8 cellular contexts compared by ENCODE assay signal in genomic region chr10:113960617-113961260, GRCh38.
DNase-seq lines count a peak whose midpoint lies in the region; ATAC-seq and TF ChIP-seq lines count a peak whose summit lies in the region.

No MANE protein-coding gene starts in this region.

- intact Hi-C loops in Right ventricle myocardium superior (cut with DNase I) (no loop called here), left ventricle myocardium superior (cut with micrococcal nuclease) (no loop called here)
- intact Hi-C loops in activated CD4-positive, alpha-beta memory T cell treated with anti-CD3 and anti-CD28 coated beads for 36 hours (cut with micrococcal nuclease), result loop anchor here (1.0 to 5.0 kb wide), 8 partner anchors 86 to 582 kb away; partner anchors contain the start of genes CASP7, CCDC186, DCLRE1A and NHLRC2

- ATAC-seq in Right ventricle myocardium superior (ENCODE audit: poor library complexity) (peak; percentile 16), left ventricle myocardium superior (no peak)

- H3K4me1 ChIP-seq in right atrium auricular region, result peaks cover 0 to 31% of the 10 kb centered on the region in 2 donors

- H3K27ac ChIP-seq in right atrium auricular region, result no peak overlapping the region

- no peaks in the 10 kb centered on the region for H3K9me3 ChIP-seq in right atrium auricular region

- H3K4me1 Mint-ChIP-seq in activated CD4-positive, alpha-beta memory T cell treated with anti-CD3 and anti-CD28 coated beads for 36 hours (ENCODE audit: low read depth), result peaks cover 43% of the 10 kb centered on the region

- H3K4me3 Mint-ChIP-seq in activated CD4-positive, alpha-beta memory T cell treated with anti-CD3 and anti-CD28 coated beads for 36 hours, result no peak overlapping the region

- DNase-seq in Right ventricle myocardium superior, result no peak
- DNase-seq in right atrium auricular region (ENCODE audit: low spot score), result no peak
- DNase-seq in HT1080 (ENCODE audit: low read depth), result peak; percentile 17
- DNase-seq in activated CD4-positive, alpha-beta memory T cell treated with anti-CD3 and anti-CD28 coated beads for 36 hours, result peak; percentile 62
- DNase-seq in mucosa of gallbladder (ENCODE audit: low spot score), result peak; percentile 35
- DNase-seq in 8988T, result no peak
- no peak for DNase-seq in left ventricle myocardium superior
- DNase-seq in foreskin fibroblast, result no peak

- H3K4me3 ChIP-seq in right atrium auricular region, result no peak overlapping the region
- no peak overlapping the region for H3K4me3 ChIP-seq in foreskin fibroblast (ENCODE audit: low read depth in 1 of 2, low read length in 2 of 2)

- H3K36me3 ChIP-seq in right atrium auricular region, result no peaks in the 10 kb centered on the region

- peak overlapping the region; percentile 70 for H3K27ac Mint-ChIP-seq in activated CD4-positive, alpha-beta memory T cell treated with anti-CD3 and anti-CD28 coated beads for 36 hours

- CTCF ChIA-PET in activated CD4-positive, alpha-beta memory T cell treated with anti-CD3 and anti-CD28 coated beads for 36 hours (lab: Charles Lee), result interaction anchor here (1.0 kb wide), 1 partner anchor 141 kb away, joined by 3 read pairs; no protein-coding TSS in a partner anchor

- H3K36me3 Mint-ChIP-seq in activated CD4-positive, alpha-beta memory T cell treated with anti-CD3 and anti-CD28 coated beads for 36 hours, result no peaks in the 10 kb centered on the region

- POLR2A ChIA-PET in activated CD4-positive, alpha-beta memory T cell treated with anti-CD3 and anti-CD28 coated beads for 36 hours (lab: Charles Lee), result interaction anchor here (0.5 to 0.8 kb wide), 2 partner anchors 11 to 77 kb away, joined by 3 read pairs; no protein-coding TSS in a partner anchor

- TF ChIP-seq CTCF in right atrium auricular region (IDR thresholded peaks at IDR 0.05) (no peak), foreskin fibroblast (IDR thresholded peaks at IDR 0.05; ENCODE audit: low read depth, low read length) (no peak)

- H3K27me3 ChIP-seq in right atrium auricular region, result no peaks in the 10 kb centered on the region

- peaks cover 2% of the 10 kb centered on the region for H3K9me3 Mint-ChIP-seq in activated CD4-positive, alpha-beta memory T cell treated with anti-CD3 and anti-CD28 coated beads for 36 hours

- H3K27me3 Mint-ChIP-seq in activated CD4-positive, alpha-beta memory T cell treated with anti-CD3 and anti-CD28 coated beads for 36 hours, result peaks cover 1% of the 10 kb centered on the region

Comparison
In these comparisons a context has a peak if more than half of its experiments do, and no peak if none do; other contexts are left out.
1. DNase-seq: peak in HT1080 (single experiment), activated CD4-positive, alpha-beta memory T cell treated with anti-CD3 and anti-CD28 coated beads for 36 hours (single experiment) and mucosa of gallbladder (single experiment); none in Right ventricle myocardium superior (single experiment), right atrium auricular region (single experiment), 8988T (single experiment), left ventricle myocardium superior (single experiment) and foreskin fibroblast (0 of 2).